Comparison of ENCODE assay signal across 8 cellular contexts in the genomic region with DNA sequence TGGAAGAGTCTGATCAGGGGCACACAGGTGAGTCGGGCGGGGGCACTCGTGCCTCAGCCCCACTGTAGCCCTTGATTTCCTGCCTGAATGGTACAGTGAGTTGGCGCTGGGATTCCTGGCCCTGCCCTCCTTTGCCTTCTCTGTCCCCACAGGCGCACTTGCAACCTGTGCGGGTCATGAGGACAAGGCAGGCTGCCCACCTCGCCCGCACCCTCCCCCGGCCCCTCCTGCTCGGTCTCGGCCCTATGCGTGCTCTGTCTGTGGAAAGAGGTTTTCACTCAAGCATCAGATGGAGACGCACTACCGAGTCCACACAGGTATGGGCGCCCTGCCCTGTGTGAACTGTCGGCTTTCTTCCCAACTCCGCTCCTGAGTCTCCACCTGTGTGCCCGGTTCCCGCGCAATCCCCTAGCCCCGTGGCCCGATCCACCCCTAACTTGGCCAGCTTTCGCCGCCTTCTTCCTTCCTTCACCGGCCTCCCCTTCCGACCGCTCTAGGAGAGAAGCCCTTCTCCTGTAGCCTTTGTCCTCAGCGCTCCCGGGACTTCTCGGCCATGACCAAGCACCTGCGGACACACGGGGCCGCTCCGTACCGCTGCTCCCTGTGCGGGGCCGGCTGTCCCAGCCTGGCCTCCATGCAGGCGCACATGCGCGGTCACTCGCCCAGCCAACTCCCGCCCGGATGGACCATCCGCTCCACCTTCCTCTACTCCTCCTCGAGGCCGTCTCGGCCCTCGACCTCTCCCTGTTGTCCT. TPM values are rescaled to one million over a fixed set of nuclear protein-coding genes. Genes with fewer than 3 reads are reported as not detected.
DNase-seq lines count a peak whose midpoint lies in the region; ATAC-seq and TF ChIP-seq lines count a peak whose summit lies in the region.

No MANE protein-coding gene starts in this region.

- H2AK5ac ChIP-seq in mesenchymal stem cell (ENCODE audit: low read length, severe bottlenecking) = no peak overlapping the region

- H2AFZ ChIP-seq in mesenchymal stem cell (ENCODE audit: low read depth, low read length) = peak overlapping the region; percentile 93

- peak overlapping the region; percentile 98 for H3K4me2 ChIP-seq in mesenchymal stem cell (ENCODE audit: low read length, poor library complexity, severe bottlenecking)

- H3K36me3 ChIP-seq in mesenchymal stem cell (ENCODE audit: control insufficient read depth in 1 of 2, insufficient read depth in 2 of 2, low read depth in 1 of 2, low read length in 2 of 2) (peaks cover 8 to 17% of the 10 kb centered on the region in 2 experiments), upper lobe of right lung (peaks cover 10% of the 10 kb centered on the region)

- H3K23ac ChIP-seq in mesenchymal stem cell (ENCODE audit: low read length in 2 of 2) = peak overlapping the region in 1 of 2 experiments; percentile 63

- DNase-seq in AG10803 (ENCODE audit: low read depth) = peak; percentile 36
- DNase-seq in RPMI8226 = peak; percentile 5
- DNase-seq in dermis blood vessel endothelial cell = peak; percentile 60
- no peak for DNase-seq in mesenchymal stem cell
- peak; percentile 88 for DNase-seq in upper lobe of right lung
- no peak for DNase-seq in NCI-H1930 (lab: John Stamatoyannopoulos, UW)

- peak overlapping the region in 1 of 2 experiments; percentile 45 for H2BK12ac ChIP-seq in mesenchymal stem cell (ENCODE audit: low read length in 2 of 2)

- intact Hi-C loops in upper lobe of right lung (cut with DNase I) = no loop called here

- peak overlapping the region; percentile 87 for H3K9ac ChIP-seq in mesenchymal stem cell (ENCODE audit: low read length)

- H3K9me3 ChIP-seq in mesenchymal stem cell (ENCODE audit: control insufficient read depth, low read length) (no peaks in the 10 kb centered on the region), upper lobe of right lung (no peaks in the 10 kb centered on the region)

- no peak overlapping the region for H2BK15ac ChIP-seq in mesenchymal stem cell (ENCODE audit: low read depth, poor library complexity, severe bottlenecking)

- H3K14ac ChIP-seq in mesenchymal stem cell (ENCODE audit: low read length in 2 of 2) = peak overlapping the region in 1 of 2 experiments; percentile 70

- peak overlapping the region; percentile 75 for H3K27ac ChIP-seq in mesenchymal stem cell (ENCODE audit: low read length, poor library complexity, severe bottlenecking)
- peak overlapping the region; percentile 85 for H3K27ac ChIP-seq in upper lobe of right lung

- no peak overlapping the region for H2BK5ac ChIP-seq in mesenchymal stem cell (ENCODE audit: low read depth, low read length, poor library complexity, severe bottlenecking)

- no peak for TF ChIP-seq CTCF in AG10803 (conservative IDR thresholded peaks at IDR 0.05; ENCODE audit: low read length)
- TF ChIP-seq CTCF in upper lobe of right lung (IDR thresholded peaks at IDR 0.05) = no peak

- WGBS in mesenchymal stem cell = 7% methylated on average over 48 of the region's 48 CpGs

- H4K8ac ChIP-seq in mesenchymal stem cell (ENCODE audit: low read length) = peak overlapping the region; percentile 94

- H3K4me1 ChIP-seq in mesenchymal stem cell (ENCODE audit: control insufficient read depth, insufficient read depth, low read depth, low read length) (peaks cover 23% of the 10 kb centered on the region), upper lobe of right lung (peaks cover 24% of the 10 kb centered on the region)

- H2BK120ac ChIP-seq in mesenchymal stem cell (ENCODE audit: low read depth, low read length) = no peak overlapping the region

- H3K18ac ChIP-seq in mesenchymal stem cell (ENCODE audit: low read depth in 1 of 2, low read length in 2 of 2) = peak overlapping the region; percentile 69 to 78

- ATAC-seq in GM21515 (IDR thresholded peaks at IDR 0.05; ENCODE audit: unreplicated experiment) (peak; percentile 0), upper lobe of right lung (peak; percentile 39), HG03025 (IDR thresholded peaks at IDR 0.05; ENCODE audit: low FRiP score, unreplicated experiment) (no peak)

- H4K91ac ChIP-seq in mesenchymal stem cell (ENCODE audit: low read length) = peak overlapping the region; percentile 60

- H3K27me3 ChIP-seq in mesenchymal stem cell (ENCODE audit: control insufficient read depth in 1 of 2, insufficient read depth in 1 of 2, low read length in 2 of 2) = peaks cover 0 to 23% of the 10 kb centered on the region in 2 experiments
- no peaks in the 10 kb centered on the region for H3K27me3 ChIP-seq in upper lobe of right lung

- H3K79me1 ChIP-seq in mesenchymal stem cell (replicated peaks; ENCODE audit: low read length, poor library complexity, severe bottlenecking) = peaks cover 21% of the 10 kb centered on the region

- peak overlapping the region; percentile 84 for H3K4me3 ChIP-seq in AG10803 (ENCODE audit: low read length)
- peak overlapping the region; percentile 70 to 97 for H3K4me3 ChIP-seq in mesenchymal stem cell (ENCODE audit: insufficient read depth in 1 of 2, low read depth in 1 of 2, low read length in 2 of 2)
- H3K4me3 ChIP-seq in upper lobe of right lung = peak overlapping the region; percentile 94

- peak overlapping the region; percentile 73 to 78 for H3K4ac ChIP-seq in mesenchymal stem cell (ENCODE audit: low read depth in 1 of 2, low read length in 2 of 2)

RNA-seq across cellular contexts. Expression of gene KMT2B, which starts 1.6 kb away (rescaled TPM):
- total RNA-seq in dermis blood vessel endothelial cell (7.3 and 15.4 TPM in 2 replicates), upper lobe of right lung (36.6 TPM)
- polyA plus RNA-seq in mesenchymal stem cell (2013, experiment 1 of 2) = 12.9 TPM
- polyA plus RNA-seq in mesenchymal stem cell (2013, experiment 2 of 2) = 12.4 TPM

RNA-seq across cellular contexts. Expression of gene ZBTB32, which starts 11.8 kb away (rescaled TPM):
- total RNA-seq in dermis blood vessel endothelial cell (not detected in 2 replicates), upper lobe of right lung (0.23 TPM)
- polyA plus RNA-seq in mesenchymal stem cell (2013, experiment 1 of 2) = not detected
- not detected for polyA plus RNA-seq in mesenchymal stem cell (2013, experiment 2 of 2)

RNA-seq across cellular contexts. Expression of gene IGFLR1, which starts 26.1 kb away (rescaled TPM):
- total RNA-seq in dermis blood vessel endothelial cell (1.9 and 2.2 TPM in 2 replicates), upper lobe of right lung (16.9 TPM)
- 3.2 TPM for polyA plus RNA-seq in mesenchymal stem cell (2013, experiment 1 of 2)
- 2.5 TPM for polyA plus RNA-seq in mesenchymal stem cell (2013, experiment 2 of 2)

RNA-seq across cellular contexts. Expression of gene U2AF1L4, which starts 29.1 kb away (rescaled TPM):
- total RNA-seq in dermis blood vessel endothelial cell = 2.9 and 7.8 TPM in 2 replicates
- polyA plus RNA-seq in mesenchymal stem cell (2013, experiment 1 of 2) = 13.8 TPM
- polyA plus RNA-seq in mesenchymal stem cell (2013, experiment 2 of 2) = 12.8 TPM
- total RNA-seq in upper lobe of right lung = 26.3 TPM

RNA-seq across cellular contexts. Expression of gene PSENEN, which starts 29.3 kb away (rescaled TPM):
- total RNA-seq in dermis blood vessel endothelial cell (15.1 and 16.1 TPM in 2 replicates), upper lobe of right lung (51.0 TPM)
- polyA plus RNA-seq in mesenchymal stem cell (2013, experiment 1 of 2) = 131 TPM
- 134 TPM for polyA plus RNA-seq in mesenchymal stem cell (2013, experiment 2 of 2)

Comparison
In these comparisons a context has a peak if more than half of its experiments do, and no peak if none do; other contexts are left out.
1. DNase-seq: peak in AG10803 (single experiment), RPMI8226 (single experiment), dermis blood vessel endothelial cell (single experiment) and upper lobe of right lung (single experiment); none in mesenchymal stem cell (single experiment) and NCI-H1930 (0 of 2).
2. Peak in every context shown above with its lines, with median percentiles within 50 percentile points of each other: H3K4me3 ChIP-seq.